19 cellular contexts compared by ENCODE assay signal in genomic region chr22:23103199-23103954, GRCh38.
A peak's percentile ranks its signal among the peaks of the same experiment; 100 is the strongest.
DNase-seq lines count a peak whose midpoint lies in the region; ATAC-seq lines count a peak whose summit lies in the region.
"Had no signal": no experiment of that assay in that cellular context is flagged by ENCODE, and none has a peak within 500 bp of the region (broad histone marks: within the 10 kb centered on the region; RNA-seq: fewer than 3 reads in every experiment).

No MANE protein-coding gene starts in this region.

- DNase-seq in DMS 273 (lab: John Stamatoyannopoulos, UW; ENCODE audit: unreplicated experiment), result peak; percentile 16
- no peak for DNase-seq in DMS 273 treated with DMSO at 0.1 percent for 48 hours (lab: John Stamatoyannopoulos, UW)
- peak in 7 of 61 donors; percentile 14 to 87 (median 30) for DNase-seq in caudate nucleus (lab: John Stamatoyannopoulos, UW)
- peak; percentile 38 for DNase-seq in midbrain (lab: John Stamatoyannopoulos, UW)
- peak; percentile 58 for DNase-seq in superior temporal gyrus (ENCODE audit: extremely low spot score)
- DNase-seq in activated CD4-positive, alpha-beta T cell treated with anti-CD3 and anti-CD28 coated beads for 1 hour, result no peak
- DNase-seq: AML-193, GDM1, KG1, MV-4-11, NCI-H1417, NCI-H187, NCI-H2107, NCI-H510A, NCI-H774, PC-9 had no signal

- ATAC-seq in GM19035 (IDR thresholded peaks at IDR 0.05; ENCODE audit: unreplicated experiment), result no peak
- ATAC-seq in HG03280 (IDR thresholded peaks at IDR 0.05; ENCODE audit: unreplicated experiment), result no peak

- H3K27ac ChIP-seq in caudate nucleus (ENCODE audit: low read depth, low read length), result peak overlapping the region; percentile 56
- H3K27ac ChIP-seq: 22Rv1, PC-9 had no signal

Comparison
In these comparisons a context has a peak if more than half of its experiments do, and no peak if none do; other contexts are left out.
1. DNase-seq: peak in DMS 273 (single experiment), midbrain (single experiment) and superior temporal gyrus (single experiment); none in DMS 273 treated with DMSO at 0.1 percent for 48 hours (single experiment) and activated CD4-positive, alpha-beta T cell treated with anti-CD3 and anti-CD28 coated beads for 1 hour (single experiment).